ENCODE assay signal across 1 cellular context in the genomic region with DNA sequence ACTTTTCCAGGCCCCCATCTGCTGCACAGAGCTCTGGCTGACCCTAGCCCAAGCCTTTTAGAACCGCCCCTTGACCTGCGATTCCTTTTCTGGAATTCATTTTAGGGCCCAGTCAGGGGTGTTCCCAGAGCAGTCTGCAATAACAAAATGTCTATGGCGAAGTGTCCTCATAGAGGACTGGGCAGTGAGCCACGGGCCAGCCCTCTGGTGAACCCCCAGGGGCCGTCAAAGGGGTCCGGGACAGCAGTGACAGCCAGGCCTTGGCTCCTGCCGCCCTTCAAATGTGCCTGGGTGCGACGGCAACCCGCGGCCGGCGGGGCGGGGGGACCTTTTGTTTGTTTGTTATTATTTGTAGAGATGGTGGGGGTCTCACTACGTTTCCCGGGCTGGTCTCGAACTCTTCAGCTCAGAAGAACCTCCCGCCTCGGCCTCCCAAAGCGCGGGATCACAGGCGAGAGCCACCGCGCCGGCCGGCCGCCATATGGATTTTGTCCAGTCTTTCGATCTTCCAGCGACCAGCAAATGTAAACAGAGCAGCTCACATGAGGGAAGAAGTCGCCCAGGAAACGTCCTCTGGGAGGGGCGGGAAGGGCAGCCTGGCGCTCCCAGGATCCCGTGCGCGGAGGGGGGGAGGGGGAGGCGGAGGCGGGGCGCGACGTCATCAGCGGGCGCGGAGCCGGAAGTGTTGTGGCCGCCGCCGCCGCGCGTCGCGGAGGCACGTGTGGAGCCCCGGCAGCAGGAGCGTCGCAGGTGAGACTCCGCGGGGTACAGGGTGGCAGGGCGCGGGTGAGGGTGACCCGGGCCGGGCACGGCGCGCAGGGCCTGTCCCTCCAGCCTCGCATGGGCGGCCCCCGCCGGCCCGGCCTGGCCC.
TF ChIP-seq lines count a peak whose summit lies in the region.

Gene TRMT61A (plus strand): TSS at position 685 of the 871 bp plus-strand sequence. CDS start 783 bp downstream, outside the sequence.

TF ChIP-seq in HepG2, 621 proteins besides CTCF, POLR2A, EP300 and RAD21 (continued from another document and continues in another):
- TF ChIP-seq SETDB1 (CRISPR knock-in tag; IDR thresholded peaks at IDR 0.05; ENCODE audit: borderline replicate concordance) (no peak), ZNF576 (CRISPR knock-in tag; IDR thresholded peaks at IDR 0.05) (no peak; the same call in 1 of the 2 replicates), ZNF121 (CRISPR knock-in tag; IDR thresholded peaks at IDR 0.05) (no peak), ZNF333 (CRISPR knock-in tag; IDR thresholded peaks at IDR 0.05; ENCODE audit: borderline replicate concordance) (no peak), BATF2 (CRISPR knock-in tag; IDR thresholded peaks at IDR 0.05) (no peak), ZSCAN20 (CRISPR knock-in tag; IDR thresholded peaks at IDR 0.05; ENCODE audit: borderline replicate concordance) (no peak), ZNF839 (CRISPR knock-in tag; IDR thresholded peaks at IDR 0.05; ENCODE audit: borderline replicate concordance) (no peak), PAX8 (CRISPR knock-in tag; IDR thresholded peaks at IDR 0.05; ENCODE audit: borderline replicate concordance) (no peak), HDAC1 (CRISPR knock-in tag; IDR thresholded peaks at IDR 0.05) (peak; percentile 69), REL (CRISPR knock-in tag; conservative IDR thresholded peaks at IDR 0.05) (0 out of 2 replicates have a peak, but pooled peaks have one; percentile 44), YY1 (IDR thresholded peaks at IDR 0.05; ENCODE audit: insufficient read depth, insufficient replicate concordance, low read depth, low read length) (peak; percentile 89), CCAR2 (optimal IDR thresholded peaks at IDR 0.05; ENCODE audit: low read depth, low read length) (no peak), AKAP8 (CRISPR knock-in tag; IDR thresholded peaks at IDR 0.05) (no peak), ZBTB26 (CRISPR knock-in tag; IDR thresholded peaks at IDR 0.05; ENCODE audit: borderline replicate concordance) (no peak), HNF4G (IDR thresholded peaks at IDR 0.05; ENCODE audit: borderline replicate concordance, low read depth, low read length) (no peak), HNF4G (CRISPR knock-in tag; IDR thresholded peaks at IDR 0.05; ENCODE audit: borderline replicate concordance, low read depth) (no peak), ATF1 (CRISPR knock-in tag; IDR thresholded peaks at IDR 0.05) (no peak), TBL1XR1 (IDR thresholded peaks at IDR 0.05; ENCODE audit: borderline replicate concordance, low read length, partially characterized antibody) (no peak), ZNF564 (CRISPR knock-in tag; IDR thresholded peaks at IDR 0.05) (no peak), RAD51 (IDR thresholded peaks at IDR 0.05; ENCODE audit: borderline replicate concordance) (no peak), ZNF292 (CRISPR knock-in tag; IDR thresholded peaks at IDR 0.05; ENCODE audit: borderline replicate concordance, low read depth) (peak; percentile 61; the same call in 1 of the 2 replicates), NFRKB (IDR thresholded peaks at IDR 0.05) (no peak), ZSCAN25 (CRISPR knock-in tag; IDR thresholded peaks at IDR 0.05) (peak; percentile 39), SKI (IDR thresholded peaks at IDR 0.05; ENCODE audit: partially characterized antibody) (no peak), SRSF9 (IDR thresholded peaks at IDR 0.05; ENCODE audit: borderline replicate concordance, insufficient read depth, low read depth, low read length, poor library complexity, severe bottlenecking) (no peak), MYNN (CRISPR knock-in tag; IDR thresholded peaks at IDR 0.05; ENCODE audit: low read depth) (no peak; the same call in 1 of the 2 replicates), ZEB1 (IDR thresholded peaks at IDR 0.05; ENCODE audit: insufficient replicate concordance, low read depth) (no peak), ZNF562 (CRISPR knock-in tag; IDR thresholded peaks at IDR 0.05; ENCODE audit: borderline replicate concordance) (no peak), SP5 (CRISPR knock-in tag; IDR thresholded peaks at IDR 0.05; ENCODE audit: borderline replicate concordance, low read depth) (peak; percentile 17; the same call in 1 of the 2 replicates), GZF1 (CRISPR knock-in tag; IDR thresholded peaks at IDR 0.05) (peak; percentile 5; the same call in 1 of the 2 replicates), HNF1B (CRISPR knock-in tag; IDR thresholded peaks at IDR 0.05) (no peak), HCFC1 (IDR thresholded peaks at IDR 0.05; ENCODE audit: low read depth, low read length) (peak; percentile 47; the same call in 1 of the 2 replicates), SP4 (CRISPR knock-in tag; IDR thresholded peaks at IDR 0.05) (0 out of 2 replicates have a peak, but pooled peaks have one; percentile 52), ZXDC (CRISPR knock-in tag; IDR thresholded peaks at IDR 0.05) (no peak), ZNF143 (CRISPR knock-in tag; IDR thresholded peaks at IDR 0.05) (peak; percentile 84), ZNF367 (CRISPR knock-in tag; IDR thresholded peaks at IDR 0.05; ENCODE audit: borderline replicate concordance) (no peak), FUBP1 (CRISPR knock-in tag; IDR thresholded peaks at IDR 0.05; ENCODE audit: borderline replicate concordance) (no peak), ZFP36L2 (CRISPR knock-in tag; IDR thresholded peaks at IDR 0.05) (no peak), IRF9 (CRISPR knock-in tag; IDR thresholded peaks at IDR 0.05; ENCODE audit: borderline replicate concordance) (no peak), GATAD1 (CRISPR knock-in tag; IDR thresholded peaks at IDR 0.05) (peak; percentile 89), CEBPZ (IDR thresholded peaks at IDR 0.05; ENCODE audit: low read length) (no peak), ZNF180 (CRISPR knock-in tag; IDR thresholded peaks at IDR 0.05; ENCODE audit: borderline replicate concordance, low read depth) (no peak), RBFOX2 (IDR thresholded peaks at IDR 0.05; ENCODE audit: low read depth, low read length) (peak; percentile 81), ZNF256 (CRISPR knock-in tag; conservative IDR thresholded peaks at IDR 0.05) (0 out of 2 replicates have a peak, but pooled peaks have one; percentile 19)
- TF ChIP-seq, protein P1, sequence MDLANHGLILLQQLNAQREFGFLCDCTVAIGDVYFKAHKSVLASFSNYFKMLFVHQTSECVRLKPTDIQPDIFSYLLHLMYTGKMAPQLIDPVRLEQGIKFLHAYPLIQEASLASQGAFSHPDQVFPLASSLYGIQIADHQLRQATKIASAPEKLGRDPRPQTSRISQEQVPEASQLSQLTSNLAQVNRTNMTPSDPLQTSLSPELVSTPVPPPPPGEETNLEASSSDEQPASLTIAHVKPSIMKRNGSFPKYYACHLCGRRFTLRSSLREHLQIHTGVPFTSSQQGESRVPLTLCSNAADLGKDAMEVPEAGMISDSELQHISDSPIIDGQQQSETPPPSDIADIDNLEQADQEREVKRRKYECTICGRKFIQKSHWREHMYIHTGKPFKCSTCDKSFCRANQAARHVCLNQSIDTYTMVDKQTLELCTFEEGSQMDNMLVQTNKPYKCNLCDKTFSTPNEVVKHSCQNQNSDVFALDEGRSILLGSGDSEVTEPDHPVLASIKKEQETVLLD (CRISPR knock-in tag; IDR thresholded peaks at IDR 0.05; ENCODE audit: low read depth), result no peak
- TF ChIP-seq, protein P2, sequence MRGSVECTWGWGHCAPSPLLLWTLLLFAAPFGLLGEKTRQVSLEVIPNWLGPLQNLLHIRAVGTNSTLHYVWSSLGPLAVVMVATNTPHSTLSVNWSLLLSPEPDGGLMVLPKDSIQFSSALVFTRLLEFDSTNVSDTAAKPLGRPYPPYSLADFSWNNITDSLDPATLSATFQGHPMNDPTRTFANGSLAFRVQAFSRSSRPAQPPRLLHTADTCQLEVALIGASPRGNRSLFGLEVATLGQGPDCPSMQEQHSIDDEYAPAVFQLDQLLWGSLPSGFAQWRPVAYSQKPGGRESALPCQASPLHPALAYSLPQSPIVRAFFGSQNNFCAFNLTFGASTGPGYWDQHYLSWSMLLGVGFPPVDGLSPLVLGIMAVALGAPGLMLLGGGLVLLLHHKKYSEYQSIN (CRISPR knock-in tag; IDR thresholded peaks at IDR 0.05; ENCODE audit: borderline replicate concordance), result no peak
